Comparison of ENCODE assay signal across 8 cellular contexts in genomic region chr2:226985227-226985946, GRCh38.
DNase-seq lines count a peak whose midpoint lies in the region; ATAC-seq, FAIRE-seq and TF ChIP-seq lines count a peak whose summit lies in the region.

No MANE protein-coding gene starts in this region.

- ATAC-seq in GM19395 (IDR thresholded peaks at IDR 0.05; ENCODE audit: unreplicated experiment) (peak; percentile 45), GM18519 (IDR thresholded peaks at IDR 0.05; ENCODE audit: low FRiP score, unreplicated experiment) (no peak)

- no peak overlapping the region for H3K4me2 ChIP-seq in keratinocyte (ENCODE audit: control insufficient read depth, extremely low read depth, insufficient read depth, low read depth, low read length)

- DNase-seq in DMS 273 (lab: John Stamatoyannopoulos, UW; ENCODE audit: unreplicated experiment) = peak; percentile 83
- DNase-seq in HPDE6-E6E7 (ENCODE audit: extremely low spot score) = peak; percentile 47
- DNase-seq in NCI-H82 treated with DMSO at 0.1 percent for 48 hours (lab: John Stamatoyannopoulos, UW; ENCODE audit: unreplicated experiment) = peak; percentile 30
- peak; percentile 20 to 66 for DNase-seq in T47D (ENCODE audit: low read depth in 1 of 2, low spot score in 1 of 2)
- DNase-seq in keratinocyte (ENCODE audit: low read depth, low spot score) = no peak
- DNase-seq in stromal cell of bone marrow (ENCODE audit: low read depth) = peak; percentile 74

- H3K79me2 ChIP-seq in keratinocyte (ENCODE audit: control insufficient read depth, insufficient read depth, low read length) = no peaks in the 10 kb centered on the region

- dilution Hi-C loops in keratinocyte (cut with MboI; ENCODE audit: extremely low pct_ligation_motif_present, low sequenced_read_pairs) = no loop called here

- no peak overlapping the region for H3K9ac ChIP-seq in keratinocyte (ENCODE audit: control insufficient read depth, extremely low read depth, insufficient read depth, low read length)

- FAIRE-seq in keratinocyte (lab: Jason Lieb, UNC) = peak; percentile 78

- TF ChIP-seq CTCF in keratinocyte (optimal IDR thresholded peaks at IDR 0.05 in 1 of 3, IDR thresholded peaks at IDR 0.05 in 1 of 3, conservative IDR thresholded peaks at IDR 0.05 in 1 of 3; ENCODE audit: extremely low read depth in 1 of 3, insufficient read depth in 2 of 3, low read length in 3 of 3) = peak; percentile 44 to 60 (median 57)

- no peaks in the 10 kb centered on the region for H4K20me1 ChIP-seq in keratinocyte (ENCODE audit: control insufficient read depth, extremely low read depth, insufficient read depth, low read length)

- no peaks in the 10 kb centered on the region for H3K9me3 ChIP-seq in keratinocyte (ENCODE audit: control insufficient read depth, low read depth, low read length)

- H3K9me1 ChIP-seq in keratinocyte (ENCODE audit: control insufficient read depth, extremely low read depth, insufficient read depth, low read length) = no peaks in the 10 kb centered on the region

- H3K27me3 ChIP-seq in keratinocyte (ENCODE audit: control insufficient read depth, extremely low read depth, insufficient read depth, low read length) = no peaks in the 10 kb centered on the region

- no peak overlapping the region for H3K4me3 ChIP-seq in keratinocyte (ENCODE audit: control insufficient read depth in 2 of 3, extremely low read depth in 1 of 3, insufficient read depth in 2 of 3, low read depth in 1 of 3, low read length in 3 of 3)

- no peaks in the 10 kb centered on the region for H3K4me1 ChIP-seq in keratinocyte (ENCODE audit: control insufficient read depth, extremely low read depth, insufficient read depth, low read length)

- H3K27ac ChIP-seq in keratinocyte (ENCODE audit: control insufficient read depth, insufficient read depth, low read length) = no peak overlapping the region

- H3K36me3 ChIP-seq in keratinocyte (ENCODE audit: control insufficient read depth in 2 of 2, extremely low read depth in 1 of 2, insufficient read depth in 2 of 2, low read length in 2 of 2) = no peaks in the 10 kb centered on the region

- no peak overlapping the region for H2AFZ ChIP-seq in keratinocyte (ENCODE audit: control insufficient read depth, low read length)

- in situ Hi-C loops in T47D (cut with HindIII; ENCODE audit: low pct_unique_long_range_greater_than_20kb, low sequenced_read_pairs) = no loop called here
